8 cellular contexts compared by ENCODE assay signal in the genomic region with DNA sequence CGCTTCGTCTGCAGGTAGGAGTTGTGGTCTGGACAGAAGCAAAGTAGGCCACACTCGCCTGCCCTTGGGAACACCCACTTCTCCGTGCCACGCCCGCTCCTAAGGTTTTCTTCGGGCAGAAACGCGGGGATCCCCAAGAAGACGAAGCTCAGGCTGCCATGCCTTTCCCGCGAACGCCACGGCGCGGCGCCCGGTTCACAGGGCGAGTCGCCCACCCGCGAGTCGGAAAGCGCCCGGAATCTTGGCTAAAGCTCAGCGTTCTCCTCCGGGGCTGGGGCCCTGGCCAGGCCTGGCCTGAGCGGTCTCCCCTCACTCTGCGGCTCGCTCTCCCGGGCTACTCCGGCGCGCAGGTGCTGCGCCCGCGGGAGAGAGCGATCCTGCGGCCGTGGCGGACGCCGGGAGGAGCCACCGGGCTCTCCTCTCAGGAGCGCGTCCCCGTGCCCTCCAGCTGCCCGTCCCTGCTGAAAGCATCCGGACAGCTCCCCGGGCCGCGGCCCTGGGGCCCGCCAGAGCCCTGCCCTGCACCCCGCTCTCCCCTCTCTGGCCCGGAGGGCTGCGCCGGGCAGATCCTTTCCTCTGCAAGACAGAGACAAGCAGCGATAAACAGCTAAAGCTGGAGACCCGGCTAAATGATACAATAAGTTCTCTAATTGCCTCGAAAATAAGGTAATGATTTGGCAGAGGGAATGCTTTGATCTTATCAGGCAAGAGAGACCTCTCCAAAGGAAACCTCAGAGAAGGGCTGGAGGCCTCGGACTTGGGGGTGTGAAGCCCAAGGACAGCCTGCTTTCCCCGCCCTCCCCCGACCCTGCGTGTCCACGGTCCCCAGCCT. TPM values are rescaled to one million over a fixed set of nuclear protein-coding genes. Genes with fewer than 3 reads are reported as not detected.
DNase-seq lines count a peak whose midpoint lies in the region; ATAC-seq, FAIRE-seq and TF ChIP-seq lines count a peak whose summit lies in the region.

No MANE protein-coding gene starts in this region.

- H3K27me3 ChIP-seq in left ventricle myocardium inferior (ENCODE audit: low read depth) = peaks cover 5% of the 10 kb centered on the region

- H3K27ac ChIP-seq in left ventricle myocardium inferior (replicated peaks) = peak overlapping the region; percentile 69

- peaks cover 77% of the 10 kb centered on the region for H3K27me3 Mint-ChIP-seq in T-helper 1 cell treated with Interleukin-12 subunit alpha and Interleukin-12 subunit beta and Interleukin-4 antibody, amounts not matched to agents 30 μg/mL and 1 μg/mL, for 36 hours (ENCODE audit: low read depth)

- H3K36me3 ChIP-seq in left ventricle myocardium inferior = no peaks in the 10 kb centered on the region

- TF ChIP-seq RAD21 in Ishikawa (IDR thresholded peaks at IDR 0.05; ENCODE audit: low read depth) = peak; percentile 68

- TF ChIP-seq CTCF in left ventricle myocardium inferior (IDR thresholded peaks at IDR 0.05; ENCODE audit: borderline replicate concordance) = peak; percentile 83

- H3K9me3 Mint-ChIP-seq in T-helper 1 cell treated with Interleukin-12 subunit alpha and Interleukin-12 subunit beta and Interleukin-4 antibody, amounts not matched to agents 30 μg/mL and 1 μg/mL, for 36 hours = no peaks in the 10 kb centered on the region

- H3K36me3 Mint-ChIP-seq in T-helper 1 cell treated with Interleukin-12 subunit alpha and Interleukin-12 subunit beta and Interleukin-4 antibody, amounts not matched to agents 30 μg/mL and 1 μg/mL, for 36 hours (ENCODE audit: low read depth) = no peaks in the 10 kb centered on the region

- peak; percentile 41 for DNase-seq in GM12892 (ENCODE audit: insufficient read length)
- peak in 49 of 56 donors; percentile 18 to 80 (median 53) for DNase-seq in amygdala (lab: John Stamatoyannopoulos, UW)
- DNase-seq in left ventricle myocardium inferior = peak; percentile 74
- DNase-seq in posterior cingulate gyrus = peak; percentile 58 to 97 (median 81)

- peaks cover 21% of the 10 kb centered on the region for H3K4me1 ChIP-seq in left ventricle myocardium inferior

- no peak overlapping the region for H3K27ac Mint-ChIP-seq in T-helper 1 cell treated with Interleukin-12 subunit alpha and Interleukin-12 subunit beta and Interleukin-4 antibody, amounts not matched to agents 30 μg/mL and 1 μg/mL, for 36 hours

- TF ChIP-seq EP300 in Ishikawa (IDR thresholded peaks at IDR 0.05; ENCODE audit: borderline replicate concordance) = no peak

- ATAC-seq in HG02870 (IDR thresholded peaks at IDR 0.05; ENCODE audit: unreplicated experiment) = no peak
- ATAC-seq in HG03097 (IDR thresholded peaks at IDR 0.05; ENCODE audit: low FRiP score, unreplicated experiment) = no peak

- H3K4me3 ChIP-seq in left ventricle myocardium inferior = peak overlapping the region; percentile 65

- no peaks in the 10 kb centered on the region for H3K9me3 ChIP-seq in left ventricle myocardium inferior (replicated peaks)

- FAIRE-seq in GM12892 (lab: Jason Lieb, UNC) = peak; percentile 73

- H3K4me3 Mint-ChIP-seq in T-helper 1 cell treated with Interleukin-12 subunit alpha and Interleukin-12 subunit beta and Interleukin-4 antibody, amounts not matched to agents 30 μg/mL and 1 μg/mL, for 36 hours = peak overlapping the region; percentile 59

- H3K4me1 Mint-ChIP-seq in T-helper 1 cell treated with Interleukin-12 subunit alpha and Interleukin-12 subunit beta and Interleukin-4 antibody, amounts not matched to agents 30 μg/mL and 1 μg/mL, for 36 hours (ENCODE audit: low read depth) = peaks cover 2% of the 10 kb centered on the region

- no peak for TF ChIP-seq POLR2A in GM12892 (IDR thresholded peaks at IDR 0.05; ENCODE audit: low read depth, low read length)

- intact Hi-C loops in left ventricle myocardium inferior (cut with micrococcal nuclease) (no loop called here), posterior cingulate gyrus (cut with DNase I) (loop anchor here (2.0 to 10.0 kb wide), 2 partner anchors 113 to 207 kb away; partner anchors contain the start of genes CAPZA1 and ST7L)

TF ChIP-seq in Ishikawa, 13 proteins besides CTCF, POLR2A, EP300 and RAD21:
- TF ChIP-seq MAX (IDR thresholded peaks at IDR 0.05) (peak; percentile 85), EGR1 (IDR thresholded peaks at IDR 0.05) (no peak), ZBTB7A (IDR thresholded peaks at IDR 0.05; ENCODE audit: low read depth) (0 out of 2 replicates have a peak, but pooled peaks have one; percentile 47), CREB1 (IDR thresholded peaks at IDR 0.05; ENCODE audit: low read depth) (no peak), TAF1 (IDR thresholded peaks at IDR 0.05; ENCODE audit: low read depth) (0 out of 2 replicates have a peak, but pooled peaks have one; percentile 28), CEBPB (IDR thresholded peaks at IDR 0.05) (no peak), REST (IDR thresholded peaks at IDR 0.05; ENCODE audit: low read depth) (peak; percentile 61), TEAD4 (IDR thresholded peaks at IDR 0.05) (no peak), NFIC (IDR thresholded peaks at IDR 0.05) (no peak), YY1 (IDR thresholded peaks at IDR 0.05; ENCODE audit: low read depth) (no peak), FOXM1 (IDR thresholded peaks at IDR 0.05; ENCODE audit: borderline replicate concordance, low read depth) (no peak), TCF12 (IDR thresholded peaks at IDR 0.05; ENCODE audit: low read depth) (no peak)
- TF ChIP-seq, protein P1, sequence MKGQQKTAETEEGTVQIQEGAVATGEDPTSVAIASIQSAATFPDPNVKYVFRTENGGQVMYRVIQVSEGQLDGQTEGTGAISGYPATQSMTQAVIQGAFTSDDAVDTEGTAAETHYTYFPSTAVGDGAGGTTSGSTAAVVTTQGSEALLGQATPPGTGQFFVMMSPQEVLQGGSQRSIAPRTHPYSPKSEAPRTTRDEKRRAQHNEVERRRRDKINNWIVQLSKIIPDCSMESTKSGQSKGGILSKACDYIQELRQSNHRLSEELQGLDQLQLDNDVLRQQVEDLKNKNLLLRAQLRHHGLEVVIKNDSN (IDR thresholded peaks at IDR 0.05) = no peak

RNA-seq across cellular contexts. Expression of gene WNT2B, which starts 6.7 kb away (rescaled TPM):
- 0.36 TPM for polyA plus RNA-seq in GM12892 (2012; ENCODE audit: missing spikeins)
- 1.7 TPM for total RNA-seq in left ventricle myocardium inferior
